Comparison of ENCODE assay signal across 9 cellular contexts in genomic region chr17:40344321-40345160, GRCh38. TPM values are rescaled to one million over a fixed set of nuclear protein-coding genes. Genes with fewer than 3 reads are reported as not detected.
DNase-seq lines count a peak whose midpoint lies in the region; ATAC-seq and TF ChIP-seq lines count a peak whose summit lies in the region.
"Had no signal": no experiment of that assay in that cellular context is flagged by ENCODE, and none has a peak within 500 bp of the region (broad histone marks: within the 10 kb centered on the region; RNA-seq: fewer than 3 reads in every experiment).

No MANE protein-coding gene starts in this region.

- no peaks in the 10 kb centered on the region for H3K27me3 Mint-ChIP-seq in CD4-positive, CD25-positive, alpha-beta regulatory T cell
- no peaks in the 10 kb centered on the region for H3K27me3 Mint-ChIP-seq in T-helper 2 cell treated with Interferon-gamma antibody and Interleukin-4, amounts not matched to agents 5 μg/mL and 100 μg/mL, for 36 hours (ENCODE audit: low read depth)

- no peak for TF ChIP-seq CTCF in esophagus squamous epithelium (IDR thresholded peaks at IDR 0.05)
- no peak for TF ChIP-seq CTCF in ovary (IDR thresholded peaks at IDR 0.05)
- TF ChIP-seq CTCF in GM20000 (IDR thresholded peaks at IDR 0.05; ENCODE audit: extremely low read depth, missing control alignments): no peak

- no peaks in the 10 kb centered on the region for H3K36me3 Mint-ChIP-seq in CD4-positive, CD25-positive, alpha-beta regulatory T cell
- H3K36me3 Mint-ChIP-seq in T-helper 2 cell treated with Interferon-gamma antibody and Interleukin-4, amounts not matched to agents 5 μg/mL and 100 μg/mL, for 36 hours (ENCODE audit: low read depth): peaks cover 38% of the 10 kb centered on the region

- H3K4me1 Mint-ChIP-seq in CD4-positive, CD25-positive, alpha-beta regulatory T cell: peaks cover 0 to 83% (median 46%) of the 10 kb centered on the region in 4 donors
- H3K4me1 Mint-ChIP-seq in T-helper 2 cell treated with Interferon-gamma antibody and Interleukin-4, amounts not matched to agents 5 μg/mL and 100 μg/mL, for 36 hours (ENCODE audit: low read depth): peaks cover 37% of the 10 kb centered on the region

- H3K27ac Mint-ChIP-seq in CD4-positive, CD25-positive, alpha-beta regulatory T cell: peak overlapping the region; percentile 83 to 93 (median 89)
- no peak overlapping the region for H3K27ac Mint-ChIP-seq in T-helper 2 cell treated with Interferon-gamma antibody and Interleukin-4, amounts not matched to agents 5 μg/mL and 100 μg/mL, for 36 hours

- DNase-seq in CD4-positive, CD25-positive, alpha-beta regulatory T cell: no peak
- no peak for DNase-seq in T-helper 2 cell treated with Interferon-gamma antibody and Interleukin-4, amounts not matched to agents 5 μg/mL and 100 μg/mL, for 36 hours (ENCODE audit: low spot score)
- DNase-seq in esophagus squamous epithelium (lab: John Stamatoyannopoulos, UW): no peak
- DNase-seq in ovary: peak in 2 of 5 donors; percentile 38 to 45
- DNase-seq in GM20000 (ENCODE audit: low spot score): no peak
- DNase-seq in NCI-H1694 (lab: John Stamatoyannopoulos, UW): no peak
- no peak for DNase-seq in EL
- no peak for DNase-seq in HPDE6-E6E7 (ENCODE audit: extremely low spot score)

- intact Hi-C loops in esophagus squamous epithelium (cut with DNase I) (no loop called here), ovary (cut with DNase I) (no loop called here)

- no peak for TF ChIP-seq EP300 in ovary (IDR thresholded peaks at IDR 0.05)

- H3K27ac ChIP-seq in CD4-positive, CD25-positive, alpha-beta regulatory T cell (ENCODE audit: insufficient read depth, low read length, poor library complexity, severe bottlenecking): peak overlapping the region; percentile 81
- H3K27ac ChIP-seq in esophagus squamous epithelium (peak overlapping the region; percentile 86 to 98 (median 94)), ovary (peak overlapping the region; percentile 67 to 84)

- no peaks in the 10 kb centered on the region for H3K27me3 ChIP-seq in CD4-positive, CD25-positive, alpha-beta regulatory T cell (ENCODE audit: control insufficient read depth, insufficient read depth, low read length)
- H3K27me3 ChIP-seq in esophagus squamous epithelium: no peaks in the 10 kb centered on the region
- no peaks in the 10 kb centered on the region for H3K27me3 ChIP-seq in ovary

- ATAC-seq in CD4-positive, CD25-positive, alpha-beta regulatory T cell (ENCODE audit: low read depth in 2 of 2): no peak

- TF ChIP-seq POLR2A in esophagus squamous epithelium (IDR thresholded peaks at IDR 0.05) (no peak), ovary (IDR thresholded peaks at IDR 0.05) (no peak)

- H3K4me3 ChIP-seq in CD4-positive, CD25-positive, alpha-beta regulatory T cell (ENCODE audit: low read depth, low read length): peak overlapping the region; percentile 59
- H3K4me3 ChIP-seq in esophagus squamous epithelium (peak overlapping the region; percentile 22 to 84 (median 72)), ovary (peak overlapping the region; percentile 68)

- no peaks in the 10 kb centered on the region for H3K9me3 ChIP-seq in CD4-positive, CD25-positive, alpha-beta regulatory T cell (ENCODE audit: control insufficient read depth in 2 of 2, low read length in 2 of 2)
- no peaks in the 10 kb centered on the region for H3K9me3 ChIP-seq in esophagus squamous epithelium
- no peaks in the 10 kb centered on the region for H3K9me3 ChIP-seq in ovary

- peaks cover 83% of the 10 kb centered on the region for H3K4me1 ChIP-seq in CD4-positive, CD25-positive, alpha-beta regulatory T cell (ENCODE audit: control insufficient read depth, insufficient read depth, low read length, poor library complexity, severe bottlenecking)
- H3K4me1 ChIP-seq in esophagus squamous epithelium: peaks cover 72 to 99% (median 72%) of the 10 kb centered on the region in 3 donors
- peaks cover 43% of the 10 kb centered on the region for H3K4me1 ChIP-seq in ovary (ENCODE audit: insufficient read depth)

- peaks cover 18% of the 10 kb centered on the region for H3K36me3 ChIP-seq in CD4-positive, CD25-positive, alpha-beta regulatory T cell (ENCODE audit: control insufficient read depth, insufficient read depth, low read length)
- H3K36me3 ChIP-seq in esophagus squamous epithelium (peaks cover 0 to 3% (median 0%) of the 10 kb centered on the region in 3 donors), ovary (no peaks in the 10 kb centered on the region)

- H3K9me3 Mint-ChIP-seq in CD4-positive, CD25-positive, alpha-beta regulatory T cell: no peaks in the 10 kb centered on the region
- no peaks in the 10 kb centered on the region for H3K9me3 Mint-ChIP-seq in T-helper 2 cell treated with Interferon-gamma antibody and Interleukin-4, amounts not matched to agents 5 μg/mL and 100 μg/mL, for 36 hours

- H3K4me3 Mint-ChIP-seq in CD4-positive, CD25-positive, alpha-beta regulatory T cell: peak overlapping the region; percentile 82 to 93 (median 86)
- H3K4me3 Mint-ChIP-seq in T-helper 2 cell treated with Interferon-gamma antibody and Interleukin-4, amounts not matched to agents 5 μg/mL and 100 μg/mL, for 36 hours: peak overlapping the region; percentile 4

- WGBS in esophagus squamous epithelium, 2 donors: 33 to 37% methylated on average over 3 to 7 of the region's 7 CpGs
- WGBS in ovary, 3 donors: 25 to 28% (median 25%) methylated on average over 7 of the region's 7 CpGs

RNA-seq across cellular contexts. Expression of gene GJD3, which starts 20.0 kb away (rescaled TPM):
- not detected for total RNA-seq in CD4-positive, CD25-positive, alpha-beta regulatory T cell
- not detected for polyA plus RNA-seq in CD4-positive, CD25-positive, alpha-beta regulatory T cell
- total RNA-seq in esophagus squamous epithelium (1 to 10 TPM in 1 of 4 donors, under 1 TPM in 2, not detected in 1; 0.38 to 1.7 (median 0.47) TPM), ovary (1 to 10 TPM in 2 of 7 donors, under 1 TPM in 3, not detected in 2; 0.66 to 1.8 (median 0.92) TPM)
- polyA plus RNA-seq in ovary: under 1 TPM in 1 of 2 donors, not detected in 1; 0.24 TPM
- total RNA-seq: NCI-H460 had no signal

RNA-seq across cellular contexts. Expression of gene RARA, which starts 35.6 kb away (rescaled TPM):
- 126 TPM for total RNA-seq in CD4-positive, CD25-positive, alpha-beta regulatory T cell
- 10 to 100 TPM in 3 of 4 donors, 1 to 10 TPM in 1; 7.3 to 14.5 (median 12.6) TPM for polyA plus RNA-seq in CD4-positive, CD25-positive, alpha-beta regulatory T cell
- total RNA-seq in esophagus squamous epithelium: 10 to 100 TPM in 2 of 4 donors, 1 to 10 TPM in 2; 6.7 to 14.2 (median 10.8) TPM
- 100 to 1,000 TPM in 1 of 7 donors, 10 to 100 TPM in 6; 19.8 to 100 (median 62.2) TPM for total RNA-seq in ovary
- 10 to 100 TPM; 21.8 to 39.9 TPM for polyA plus RNA-seq in ovary

RNA-seq across cellular contexts. Expression of gene CDC6, which starts 56.9 kb away (rescaled TPM):
- total RNA-seq in CD4-positive, CD25-positive, alpha-beta regulatory T cell: 5.7 TPM
- polyA plus RNA-seq in CD4-positive, CD25-positive, alpha-beta regulatory T cell: 1 to 10 TPM in 2 of 4 donors, under 1 TPM in 1, not detected in 1; 0.59 to 1.7 (median 1.1) TPM
- 10 to 100 TPM in 2 of 4 donors, 1 to 10 TPM in 2; 2.9 to 17.8 (median 9.8) TPM for total RNA-seq in esophagus squamous epithelium
- total RNA-seq in ovary: 1 to 10 TPM in 3 of 7 donors, under 1 TPM in 4; 0.34 to 3.8 (median 0.76) TPM
- 1 to 10 TPM in 1 of 2 donors, under 1 TPM in 1; 0.80 to 3.3 TPM for polyA plus RNA-seq in ovary
